In the genomic region with DNA sequence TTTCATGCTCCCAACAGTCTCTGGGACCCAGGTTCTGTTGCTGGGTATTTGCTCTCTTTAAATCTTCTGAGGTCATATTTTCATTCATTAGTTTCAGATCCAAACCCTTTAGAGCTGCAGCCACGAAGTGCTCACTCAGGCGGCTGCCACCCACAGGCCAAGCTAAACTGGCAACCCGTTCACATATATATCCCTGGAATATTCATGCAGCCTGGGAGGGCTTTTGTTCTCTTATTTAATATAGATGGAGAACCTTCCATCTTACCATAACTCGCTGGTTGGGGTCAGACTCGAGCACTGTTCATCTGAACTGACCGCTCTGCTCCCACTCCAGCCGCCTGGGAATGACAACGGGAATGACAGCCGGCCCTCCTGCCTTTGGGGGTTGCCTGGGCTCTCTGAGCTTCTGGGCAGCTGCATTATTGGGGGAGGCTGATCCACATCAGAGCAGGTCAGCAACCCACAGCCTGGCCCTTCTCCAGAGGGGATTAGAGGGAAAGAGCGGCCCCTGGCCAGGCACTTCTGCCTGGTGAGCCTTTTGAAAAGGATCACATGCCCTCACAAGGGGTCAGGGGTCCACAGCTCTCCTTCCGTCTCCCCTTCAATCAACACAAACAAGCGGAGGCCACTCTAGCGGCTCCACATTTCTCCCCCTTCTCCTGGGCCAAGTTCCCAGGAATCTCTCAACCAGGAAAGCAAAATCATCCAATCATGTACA, we compare ENCODE assay signal across 9 cellular contexts. TPM values are rescaled to one million over a fixed set of nuclear protein-coding genes. Genes with fewer than 3 reads are reported as not detected.
A peak's percentile ranks its signal among the peaks of the same experiment; 100 is the strongest.
DNase-seq lines count a peak whose midpoint lies in the region; ATAC-seq, FAIRE-seq and TF ChIP-seq lines count a peak whose summit lies in the region.
"Had no signal": no experiment of that assay in that cellular context is flagged by ENCODE, and none has a peak within 500 bp of the region (broad histone marks: within the 10 kb centered on the region; RNA-seq: fewer than 3 reads in every experiment).

No MANE protein-coding gene starts in this region.

- peak overlapping the region; percentile 41 for H3K27ac ChIP-seq in RWPE1
- H3K27ac ChIP-seq in right atrium auricular region = peak overlapping the region; percentile 71 to 86
- peak overlapping the region; percentile 15 to 73 for H3K27ac ChIP-seq in small intestine (ENCODE audit: low read depth in 1 of 2, low read length in 1 of 2)

- no peak for FAIRE-seq in small intestine (lab: Jason Lieb, UNC)

- 44 to 58% (median 49%) methylated on average over 13 of the region's 13 CpGs for WGBS in small intestine, 3 donors

- CTCF ChIA-PET in RWPE1 (lab: Yijun Ruan, JAX) = interaction anchor here (0.6 to 0.7 kb wide), 2 partner anchors 9 to 167 kb away, joined by 3 read pairs; no protein-coding TSS in a partner anchor

- POLR2A ChIA-PET in RWPE1 (lab: Yijun Ruan, JAX; ENCODE audit: low non-redundant PET) = no interaction called here

- no peaks in the 10 kb centered on the region for H3K9me3 ChIP-seq in right atrium auricular region
- no peaks in the 10 kb centered on the region for H3K9me3 ChIP-seq in small intestine (ENCODE audit: control insufficient read depth, low read depth)

- peak overlapping the region in 1 of 2 donors; percentile 12 for H3K4me3 ChIP-seq in right atrium auricular region
- H3K4me3 ChIP-seq in small intestine (ENCODE audit: low read depth in 1 of 2, low read length in 2 of 2) = no peak overlapping the region

- H3K4me1 ChIP-seq in right atrium auricular region = peaks cover 0 to 91% of the 10 kb centered on the region in 2 donors
- H3K4me1 ChIP-seq in small intestine (ENCODE audit: control insufficient read depth in 2 of 2, insufficient read depth in 1 of 2, low read depth in 1 of 2, low read length in 1 of 2) = no peaks in the 10 kb centered on the region

- DNase-seq in RWPE1 (ENCODE audit: low spot score) (no peak), right atrium auricular region (ENCODE audit: low spot score) (no peak), small intestine (no peak), putamen (ENCODE audit: low spot score) (no peak), SW 1271 (lab: John Stamatoyannopoulos, UW) (no peak), KBM-7 (no peak)
- DNase-seq in activated CD4-positive, alpha-beta T cell treated with anti-CD3 and anti-CD28 coated beads, Interleukin-2, amount 50 U/mL, for 1 hour = no peak
- DNase-seq: NCI-H748 treated with DMSO at 0.1 percent for 48 hours had no signal

- no peak for TF ChIP-seq CTCF in RWPE1 (conservative IDR thresholded peaks at IDR 0.05; ENCODE audit: low read depth)
- TF ChIP-seq CTCF in right atrium auricular region (IDR thresholded peaks at IDR 0.05) = peak in 1 of 2 donors; percentile 28

- ATAC-seq in GM19023 (IDR thresholded peaks at IDR 0.05; ENCODE audit: unreplicated experiment) = peak; percentile 10

- peaks cover 8% of the 10 kb centered on the region for H3K36me3 ChIP-seq in right atrium auricular region
- H3K36me3 ChIP-seq in small intestine (ENCODE audit: control insufficient read depth in 2 of 2, insufficient read depth in 2 of 2, low read length in 2 of 2) = no peaks in the 10 kb centered on the region

- H3K27me3 ChIP-seq in right atrium auricular region = no peaks in the 10 kb centered on the region
- no peaks in the 10 kb centered on the region for H3K27me3 ChIP-seq in small intestine (ENCODE audit: control insufficient read depth in 2 of 2, insufficient read depth in 2 of 2, low read length in 2 of 2)

- in situ Hi-C loops in KBM-7 (cut with MboI; ENCODE audit: low pct_unique_long_range_greater_than_20kb, low sequenced_read_pairs) = no loop called here

RNA-seq across cellular contexts. Expression of a gene that starts 11.9 kb away (rescaled TPM):
- total RNA-seq in right atrium auricular region = 10 to 100 TPM; 51.2 to 76.1 TPM
- 10 to 100 TPM in 1 of 3 donors, 1 to 10 TPM in 2; 7.3 to 31.9 (median 8.7) TPM for polyA plus RNA-seq in small intestine

RNA-seq across cellular contexts. Expression of a gene that starts 56.3 kb away (rescaled TPM):
- 10 to 100 TPM; 41.8 to 78.8 TPM for total RNA-seq in right atrium auricular region
- 10 to 100 TPM; 19.0 to 71.8 (median 21.6) TPM for polyA plus RNA-seq in small intestine

RNA-seq across cellular contexts. Expression of a gene that starts 59.1 kb away (rescaled TPM):
- 10 to 100 TPM; 24.8 to 43.5 TPM for total RNA-seq in right atrium auricular region
- 10 to 100 TPM in 2 of 3 donors, 1 to 10 TPM in 1; 9.6 to 26.5 (median 17.2) TPM for polyA plus RNA-seq in small intestine
